Comparison of ENCODE assay signal across 21 cellular contexts in the genomic region with DNA sequence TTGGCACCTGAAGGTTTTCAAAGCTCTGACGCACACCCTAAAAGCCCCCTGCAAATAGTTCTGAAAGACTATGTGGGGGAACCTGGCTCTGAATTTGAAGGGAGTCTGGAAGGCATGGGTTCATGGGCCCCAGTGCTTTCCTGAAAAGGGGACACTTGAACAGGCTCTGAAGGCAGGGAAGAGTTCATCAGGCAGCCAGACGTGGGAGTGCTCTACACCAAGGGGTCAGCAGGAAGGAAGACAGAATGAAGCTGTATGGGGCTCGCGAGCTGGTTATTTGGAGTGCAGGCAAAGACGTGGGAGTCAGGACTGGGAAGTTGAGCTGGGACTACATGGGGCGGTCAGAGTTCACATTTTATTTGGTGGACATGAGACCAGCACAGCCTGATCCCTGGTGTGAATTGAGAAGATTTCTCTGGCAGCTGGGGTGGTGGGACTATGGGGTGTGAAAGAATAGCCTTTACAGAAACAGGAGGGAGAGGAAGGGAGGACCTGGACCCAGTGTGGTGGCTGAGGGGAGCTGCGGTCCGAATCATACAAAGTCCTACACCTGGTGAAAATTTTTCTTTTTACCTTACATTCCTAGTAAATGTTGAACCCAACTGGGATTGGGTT. TPM values are rescaled to one million over a fixed set of nuclear protein-coding genes. Genes with fewer than 3 reads are reported as not detected.
DNase-seq lines count a peak whose midpoint lies in the region; ATAC-seq and TF ChIP-seq lines count a peak whose summit lies in the region.
"Had no signal": no experiment of that assay in that cellular context is flagged by ENCODE, and none has a peak within 500 bp of the region (broad histone marks: within the 10 kb centered on the region; RNA-seq: fewer than 3 reads in every experiment).

No MANE protein-coding gene starts in this region.

- intact Hi-C loops in stomach (cut with DNase I; ENCODE audit: low total_unique reads) = no loop called here

- no peak overlapping the region for H2BK20ac ChIP-seq in H9 (ENCODE audit: low read depth, low read length, poor library complexity, severe bottlenecking)

- H2AK5ac ChIP-seq in H9 (ENCODE audit: insufficient read length, low read length) (no peak overlapping the region), mesendoderm (ENCODE audit: low read length) (no peak overlapping the region)

- no peak overlapping the region for H3K4me2 ChIP-seq in H9 (ENCODE audit: insufficient read depth, insufficient read length, low read length)
- no peak overlapping the region for H3K4me2 ChIP-seq in mesendoderm (ENCODE audit: low read length)

- H2BK15ac ChIP-seq in H9 (ENCODE audit: low read depth, low read length) (no peak overlapping the region), mesendoderm (replicated peaks; ENCODE audit: low read depth) (no peak overlapping the region)

- H3K36me3 ChIP-seq in mesendoderm (ENCODE audit: control insufficient read depth, insufficient read depth, low read length) (no peaks in the 10 kb centered on the region), stomach (no peaks in the 10 kb centered on the region)
- H3K36me3 ChIP-seq: cardiac muscle cell, sigmoid colon, upper lobe of left lung had no signal

- TF ChIP-seq POLR2A in stomach (IDR thresholded peaks at IDR 0.05) = no peak

- no peak for ATAC-seq in effector memory CD8-positive, alpha-beta T cell (replicated peaks)
- ATAC-seq: activated CD8-positive, alpha-beta T cell treated with anti-CD3 and anti-CD28 coated beads, Interleukin-2, amount 10 ng/mL, durations not matched to agents 7 days and 5 days; activated T-cell treated with anti-CD3 and anti-CD28 coated beads, Interleukin-2, amount 50 U/mL, for 72 hours; HCT116; left ventricle myocardium superior; PC-3 had no signal

- H2BK12ac ChIP-seq in H9 (ENCODE audit: insufficient read length, low read depth, low read length) = no peak overlapping the region

- no peaks in the 10 kb centered on the region for H3K36me3 Mint-ChIP-seq in H9 (ENCODE audit: insufficient read depth in 1 of 3, low read depth in 3 of 3)
- H3K36me3 Mint-ChIP-seq in effector memory CD8-positive, alpha-beta T cell (ENCODE audit: insufficient read depth) = peaks cover 3% of the 10 kb centered on the region
- H3K36me3 Mint-ChIP-seq: CD4-positive, alpha-beta memory T cell had no signal

- POLR2A ChIA-PET in RWPE1 (lab: Yijun Ruan, JAX; ENCODE audit: low non-redundant PET) = no interaction called here

- no peaks in the 10 kb centered on the region for H3K9me3 Mint-ChIP-seq in H9
- H3K9me3 Mint-ChIP-seq in effector memory CD8-positive, alpha-beta T cell = no peaks in the 10 kb centered on the region
- H3K9me3 Mint-ChIP-seq: activated T-cell treated with anti-CD3 and anti-CD28 coated beads, Interleukin-2, amount 50 U/mL, for 72 hours; CD4-positive, alpha-beta memory T cell; neural crest cell had no signal

- H4K5ac ChIP-seq in H9 (ENCODE audit: insufficient read length, low read depth, low read length) (no peak overlapping the region), mesendoderm (ENCODE audit: low read length) (no peak overlapping the region)

- H3K23ac ChIP-seq in H9 (ENCODE audit: insufficient read length, low read depth, low read length) (no peak overlapping the region), mesendoderm (ENCODE audit: low read length) (no peak overlapping the region)

- H3K14ac ChIP-seq in H9 (ENCODE audit: insufficient read depth, low read length) = no peak overlapping the region

- no peak overlapping the region for H3T11ph ChIP-seq in H9 (ENCODE audit: low read length)

- H2AFZ ChIP-seq in H9 (ENCODE audit: low read length) = no peak overlapping the region

- H3K4ac ChIP-seq in H9 (ENCODE audit: low read depth, low read length) (no peak overlapping the region), mesendoderm (ENCODE audit: low read depth, low read length) (no peak overlapping the region)

- no peak overlapping the region for H4K8ac ChIP-seq in H9 (replicated peaks; ENCODE audit: insufficient read length, low read depth, low read length)
- no peak overlapping the region for H4K8ac ChIP-seq in mesendoderm (ENCODE audit: low read depth, low read length)

- H3K27ac ChIP-seq in H9 (ENCODE audit: insufficient read length, low read depth, low read length) = no peak overlapping the region
- no peak overlapping the region for H3K27ac ChIP-seq in mesendoderm (ENCODE audit: low read depth, low read length)
- peak overlapping the region; percentile 53 to 77 (median 75) for H3K27ac ChIP-seq in stomach
- no peak overlapping the region for H3K27ac ChIP-seq in RWPE1
- H3K27ac ChIP-seq: cardiac muscle cell, upper lobe of left lung had no signal

- H4K20me1 ChIP-seq in H9 (ENCODE audit: control insufficient read depth, insufficient read depth, insufficient read length) = no peaks in the 10 kb centered on the region

- peaks cover 3% of the 10 kb centered on the region; the same call in 1 of the 2 replicates for H3K27me3 Mint-ChIP-seq in H9 (ENCODE audit: low read depth)
- H3K27me3 Mint-ChIP-seq in effector memory CD8-positive, alpha-beta T cell = no peaks in the 10 kb centered on the region
- H3K27me3 Mint-ChIP-seq: CD4-positive, alpha-beta memory T cell had no signal

- peak overlapping the region in 2 of 3 experiments; percentile 15 to 29; a peak in 3 of 7 replicates for H3K27ac Mint-ChIP-seq in H9
- peak overlapping the region; percentile 17 to 33 for H3K27ac Mint-ChIP-seq in effector memory CD8-positive, alpha-beta T cell
- H3K27ac Mint-ChIP-seq: activated CD8-positive, alpha-beta T cell treated with anti-CD3 and anti-CD28 coated beads, Interleukin-2, amount 10 ng/mL, durations not matched to agents 7 days and 5 days; activated T-cell treated with anti-CD3 and anti-CD28 coated beads, Interleukin-2, amount 50 U/mL, for 72 hours had no signal

- H4K91ac ChIP-seq in H9 (ENCODE audit: insufficient read length, low read depth, low read length) = no peak overlapping the region

- no CpG with 5 or more reads among the region's 8 CpGs for WGBS in H9 (ENCODE audit: extremely low coverage, insufficient read length, low lambda C conversion rate)
- WGBS in mesendoderm (ENCODE audit: extremely low coverage, insufficient coverage, low lambda C conversion rate) = no CpG with 5 or more reads among the region's 8 CpGs
- WGBS in stomach, 5 donors = 63 to 82% (median 69%) methylated on average over 8 of the region's 8 CpGs

- no peak for TF ChIP-seq EP300 in stomach (IDR thresholded peaks at IDR 0.05)

- H3K27me3 ChIP-seq in H9 (ENCODE audit: insufficient read depth, low read length) = no peaks in the 10 kb centered on the region
- no peaks in the 10 kb centered on the region for H3K27me3 ChIP-seq in mesendoderm (ENCODE audit: insufficient read depth, low read length, poor library complexity)
- H3K27me3 ChIP-seq in stomach = no peaks in the 10 kb centered on the region
- H3K27me3 ChIP-seq: cardiac muscle cell, sigmoid colon, upper lobe of left lung had no signal

- CTCF ChIA-PET in RWPE1 (lab: Yijun Ruan, JAX) = interaction anchor here (0.6 kb wide), 1 partner anchor 33 kb away, joined by 5 read pairs; no protein-coding TSS in a partner anchor

- DNase-seq in H9 (no peak), mesendoderm (no peak), stomach (no peak), NCI-H1930 (lab: John Stamatoyannopoulos, UW) (no peak), RWPE1 (ENCODE audit: low spot score) (no peak)
- DNase-seq in effector memory CD8-positive, alpha-beta T cell = no peak
- no peak for DNase-seq in stimulated activated CD4-positive, alpha-beta T cell treated with anti-CD3 and anti-CD28 coated beads, Interleukin-2, amount 100 ng/mL, for 48 hours
- DNase-seq in activated naive CD4-positive, alpha-beta T cell (lab: John Stamatoyannopoulos, UW) = no peak
- DNase-seq: activated CD8-positive, alpha-beta T cell treated with anti-CD3 and anti-CD28 coated beads, Interleukin-2, amount 10 ng/mL, durations not matched to agents 7 days and 5 days; activated T-cell treated with anti-CD3 and anti-CD28 coated beads, Interleukin-2, amount 50 U/mL, for 72 hours; CD4-positive, alpha-beta memory T cell; DND-41; left ventricle myocardium superior; NCI-H2081 treated with DMSO at 0.1 percent for 48 hours; PC-3; sigmoid colon; stimulated activated CD8-positive, alpha-beta memory T cell treated with anti-CD3 and anti-CD28 coated beads, Interleukin-4, amount 100 ng/mL, for 48 hours had no signal

- H2BK5ac ChIP-seq in H9 (ENCODE audit: insufficient read length, low read length) (no peak overlapping the region), mesendoderm (ENCODE audit: low read length) (no peak overlapping the region)

- peak overlapping the region; percentile 38 for H2BK120ac ChIP-seq in H9 (ENCODE audit: low read depth, low read length, poor library complexity, severe bottlenecking)
- no peak overlapping the region for H2BK120ac ChIP-seq in mesendoderm (ENCODE audit: low read depth, low read length)

- H3K56ac ChIP-seq in H9 (ENCODE audit: insufficient read length, low read depth, low read length) (no peak overlapping the region), mesendoderm (ENCODE audit: low read length) (peak overlapping the region; percentile 2)

- H3K9ac ChIP-seq in H9 (ENCODE audit: extremely low read depth, insufficient read length, low read length) (no peak overlapping the region), mesendoderm (ENCODE audit: low read length) (no peak overlapping the region)

- H3K4me3 ChIP-seq in mesendoderm (ENCODE audit: low read length) (no peak overlapping the region), stomach (no peak overlapping the region)
- H3K4me3 ChIP-seq: cardiac muscle cell, sigmoid colon, upper lobe of left lung had no signal

- H3K79me2 ChIP-seq in H9 (ENCODE audit: insufficient read depth, low read length) = no peaks in the 10 kb centered on the region
- no peaks in the 10 kb centered on the region for H3K79me2 ChIP-seq in mesendoderm (ENCODE audit: control insufficient read depth, insufficient read depth, low read length)

- no peaks in the 10 kb centered on the region for H3K23me2 ChIP-seq in H9 (ENCODE audit: insufficient read length, low read depth, low read length, poor library complexity, severe bottlenecking)

- no peak for TF ChIP-seq CTCF in H9 (conservative IDR thresholded peaks at IDR 0.05)
- TF ChIP-seq CTCF in stomach (IDR thresholded peaks at IDR 0.05) = no peak
- no peak for TF ChIP-seq CTCF in RWPE1 (conservative IDR thresholded peaks at IDR 0.05; ENCODE audit: low read depth)

- peaks cover 15 to 17% of the 10 kb centered on the region in 2 experiments for H3K4me1 Mint-ChIP-seq in H9
- peaks cover 11 to 16% of the 10 kb centered on the region in 2 donors for H3K4me1 Mint-ChIP-seq in effector memory CD8-positive, alpha-beta T cell (ENCODE audit: low read depth in 2 of 2)
- H3K4me1 Mint-ChIP-seq: CD4-positive, alpha-beta memory T cell had no signal

- H3K4me1 ChIP-seq in H9 (ENCODE audit: insufficient read depth, low read length) (no peaks in the 10 kb centered on the region), mesendoderm (ENCODE audit: control insufficient read depth, low read depth, low read length) (peaks cover 6% of the 10 kb centered on the region), stomach (peaks cover 0 to 56% (median 15%) of the 10 kb centered on the region in 4 donors)

- H3K9me3 ChIP-seq in H9 (ENCODE audit: control insufficient read depth, low read depth, low read length) (no peaks in the 10 kb centered on the region), stomach (no peaks in the 10 kb centered on the region)
- H3K9me3 ChIP-seq: sigmoid colon, upper lobe of left lung had no signal

- no peak overlapping the region for H3K18ac ChIP-seq in H9 (ENCODE audit: insufficient read length, low read depth, low read length)
- H3K18ac ChIP-seq in mesendoderm (ENCODE audit: low read length) = no peak overlapping the region

- no peak overlapping the region for H3K4me3 Mint-ChIP-seq in H9
- H3K4me3 Mint-ChIP-seq in effector memory CD8-positive, alpha-beta T cell = no peak overlapping the region
- H3K4me3 Mint-ChIP-seq: activated CD8-positive, alpha-beta T cell treated with anti-CD3 and anti-CD28 coated beads, Interleukin-2, amount 10 ng/mL, durations not matched to agents 7 days and 5 days; activated T-cell treated with anti-CD3 and anti-CD28 coated beads, Interleukin-2, amount 50 U/mL, for 72 hours; CD4-positive, alpha-beta memory T cell; neural crest cell had no signal

- H3K79me1 ChIP-seq in H9 (ENCODE audit: insufficient read depth, low read depth, low read length, poor library complexity, severe bottlenecking) (no peaks in the 10 kb centered on the region), mesendoderm (ENCODE audit: low read length) (no peaks in the 10 kb centered on the region)

RNA-seq across cellular contexts. Expression of gene ABHD6, which starts 12.6 kb away (rescaled TPM):
- total RNA-seq in H9 (2021) (1.8 and 2.2 TPM in 2 replicates), stomach (10 to 100 TPM in 3 of 5 donors, 1 to 10 TPM in 2; 5.8 to 22.8 (median 12.2) TPM)
- 2.7 TPM for polyA plus RNA-seq in mesendoderm (2013, experiment 1 of 2)
- 2.5 TPM for polyA plus RNA-seq in mesendoderm (2013, experiment 2 of 2)
- 1 to 10 TPM; 4.3 to 6.2 (median 4.6) TPM for polyA plus RNA-seq in stomach

RNA-seq across cellular contexts. Expression of gene DNASE1L3, which starts 39.4 kb away (rescaled TPM):
- total RNA-seq in H9 (2021) (not detected in 2 replicates), stomach (10 to 100 TPM in 1 of 5 donors, 1 to 10 TPM in 1, under 1 TPM in 1, not detected in 2; 0.43 to 10.4 (median 5.1) TPM)
- polyA plus RNA-seq in mesendoderm (2013, experiment 1 of 2) = not detected
- not detected for polyA plus RNA-seq in mesendoderm (2013, experiment 2 of 2)
- 1 to 10 TPM in 2 of 3 donors, under 1 TPM in 1; 0.44 to 4.4 (median 1.8) TPM for polyA plus RNA-seq in stomach
- total RNA-seq: activated CD8-positive, alpha-beta T cell treated with anti-CD3 and anti-CD28 coated beads, Interleukin-2, amount 10 ng/mL, durations not matched to agents 7 days and 5 days; activated T-cell treated with anti-CD3 and anti-CD28 coated beads, Interleukin-2, amount 50 U/mL, for 72 hours; CD4-positive, alpha-beta memory T cell; neural crest cell had no signal
- polyA plus RNA-seq: CD4-positive, alpha-beta memory T cell had no signal

RNA-seq across cellular contexts. Expression of gene RPP14, which starts 55.8 kb away (rescaled TPM):
- total RNA-seq in H9 (2021) (23.9 and 24.4 TPM in 2 replicates), stomach (10 to 100 TPM in 3 of 5 donors, 1 to 10 TPM in 2; 4.1 to 23.5 (median 11.6) TPM)
- 19.3 TPM for polyA plus RNA-seq in mesendoderm (2013, experiment 1 of 2)
- 19.4 TPM for polyA plus RNA-seq in mesendoderm (2013, experiment 2 of 2)
- 10 to 100 TPM in 1 of 3 donors, 1 to 10 TPM in 2; 7.4 to 10.1 (median 9.7) TPM for polyA plus RNA-seq in stomach

RNA-seq across cellular contexts. Expression of gene HTD2, which starts 56.1 kb away (rescaled TPM):
- total RNA-seq in H9 (2021) (13.4 and 16.1 TPM in 2 replicates), stomach (10 to 100 TPM in 2 of 5 donors, 1 to 10 TPM in 1, not detected in 2; 7.0 to 57.6 (median 28.1) TPM)
- 6.4 TPM for polyA plus RNA-seq in mesendoderm (2013, experiment 1 of 2)
- polyA plus RNA-seq in mesendoderm (2013, experiment 2 of 2) = 4.3 TPM
- 1 to 10 TPM; 3.1 to 7.0 (median 6.0) TPM for polyA plus RNA-seq in stomach

Comparison
In these comparisons a context has a peak if more than half of its experiments do, and no peak if none do; other contexts are left out.
1. H3K27ac ChIP-seq: peak in stomach (5 of 5); none in H9 (single experiment), mesendoderm (single experiment) and RWPE1 (single experiment).